1 cellular context compared by ENCODE assay signal in genomic region chr22:37002633-37003032, GRCh38.
TF ChIP-seq lines count a peak whose summit lies in the region.

No MANE protein-coding gene starts in this region.

TF ChIP-seq in HepG2, 621 proteins besides CTCF, POLR2A, EP300 and RAD21:
- TF ChIP-seq ZNF768 (CRISPR knock-in tag; IDR thresholded peaks at IDR 0.05) (0 out of 2 replicates have a peak, but pooled peaks have one; percentile 49), RFX5 (IDR thresholded peaks at IDR 0.05; ENCODE audit: low read depth, low read length) (no peak)
